2 cellular contexts compared by ENCODE assay signal in the genomic region with DNA sequence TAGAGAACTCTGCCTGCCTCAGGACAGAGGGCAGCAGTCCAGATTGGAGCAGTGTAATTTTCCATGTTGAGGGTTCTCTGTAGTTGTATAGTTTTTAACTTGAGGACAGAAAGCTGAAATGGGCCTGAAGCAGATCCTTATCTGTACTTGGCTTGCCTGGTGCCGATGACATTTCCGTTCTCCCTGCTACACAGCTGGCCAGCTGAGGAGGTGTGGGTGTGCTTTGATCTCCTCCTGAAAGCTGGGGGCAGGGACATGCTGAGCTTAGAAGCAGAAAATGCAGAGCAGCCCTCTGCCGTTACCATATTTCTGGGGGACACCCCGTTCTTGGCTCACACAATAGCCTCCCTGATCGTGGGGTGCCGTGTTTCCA.
TF ChIP-seq lines count a peak whose summit lies in the region.

No MANE protein-coding gene starts in this region.

TF ChIP-seq in SK-N-SH, 30 proteins besides CTCF, POLR2A, EP300 and RAD21 (continued from another document):
- TF ChIP-seq RCOR1 (IDR thresholded peaks at IDR 0.05; ENCODE audit: low read length): 0 out of 2 replicates have a peak, but pooled peaks have one; percentile 9

TF ChIP-seq in SK-N-SH treated with all-trans-retinoic acid at 6 μM for 48 hours, 23 proteins besides CTCF, POLR2A, EP300 and RAD21 (continued from another document):
- TF ChIP-seq, protein P1, sequence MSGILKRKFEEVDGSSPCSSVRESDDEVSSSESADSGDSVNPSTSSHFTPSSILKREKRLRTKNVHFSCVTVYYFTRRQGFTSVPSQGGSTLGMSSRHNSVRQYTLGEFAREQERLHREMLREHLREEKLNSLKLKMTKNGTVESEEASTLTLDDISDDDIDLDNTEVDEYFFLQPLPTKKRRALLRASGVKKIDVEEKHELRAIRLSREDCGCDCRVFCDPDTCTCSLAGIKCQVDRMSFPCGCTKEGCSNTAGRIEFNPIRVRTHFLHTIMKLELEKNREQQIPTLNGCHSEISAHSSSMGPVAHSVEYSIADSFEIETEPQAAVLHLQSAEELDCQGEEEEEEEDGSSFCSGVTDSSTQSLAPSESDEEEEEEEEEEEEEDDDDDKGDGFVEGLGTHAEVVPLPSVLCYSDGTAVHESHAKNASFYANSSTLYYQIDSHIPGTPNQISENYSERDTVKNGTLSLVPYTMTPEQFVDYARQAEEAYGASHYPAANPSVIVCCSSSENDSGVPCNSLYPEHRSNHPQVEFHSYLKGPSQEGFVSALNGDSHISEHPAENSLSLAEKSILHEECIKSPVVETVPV (CRISPR knock-in tag; IDR thresholded peaks at IDR 0.05): no peak
- TF ChIP-seq CSDC2 (CRISPR knock-in tag; IDR thresholded peaks at IDR 0.05) (no peak), BACH2 (CRISPR knock-in tag; IDR thresholded peaks at IDR 0.05; ENCODE audit: borderline replicate concordance) (no peak), PPARA (CRISPR knock-in tag; IDR thresholded peaks at IDR 0.05; ENCODE audit: borderline replicate concordance) (no peak), SNAI2 (CRISPR knock-in tag; IDR thresholded peaks at IDR 0.05) (no peak), ZNF70 (CRISPR knock-in tag; IDR thresholded peaks at IDR 0.05) (no peak), ZNF8 (CRISPR knock-in tag; IDR thresholded peaks at IDR 0.05) (no peak), ARNTL (CRISPR knock-in tag; IDR thresholded peaks at IDR 0.05; ENCODE audit: borderline replicate concordance, low read depth) (no peak), OSR1 (CRISPR knock-in tag; IDR thresholded peaks at IDR 0.05) (no peak), ZFP30 (CRISPR knock-in tag; IDR thresholded peaks at IDR 0.05) (no peak)
- TF ChIP-seq, protein P2, sequence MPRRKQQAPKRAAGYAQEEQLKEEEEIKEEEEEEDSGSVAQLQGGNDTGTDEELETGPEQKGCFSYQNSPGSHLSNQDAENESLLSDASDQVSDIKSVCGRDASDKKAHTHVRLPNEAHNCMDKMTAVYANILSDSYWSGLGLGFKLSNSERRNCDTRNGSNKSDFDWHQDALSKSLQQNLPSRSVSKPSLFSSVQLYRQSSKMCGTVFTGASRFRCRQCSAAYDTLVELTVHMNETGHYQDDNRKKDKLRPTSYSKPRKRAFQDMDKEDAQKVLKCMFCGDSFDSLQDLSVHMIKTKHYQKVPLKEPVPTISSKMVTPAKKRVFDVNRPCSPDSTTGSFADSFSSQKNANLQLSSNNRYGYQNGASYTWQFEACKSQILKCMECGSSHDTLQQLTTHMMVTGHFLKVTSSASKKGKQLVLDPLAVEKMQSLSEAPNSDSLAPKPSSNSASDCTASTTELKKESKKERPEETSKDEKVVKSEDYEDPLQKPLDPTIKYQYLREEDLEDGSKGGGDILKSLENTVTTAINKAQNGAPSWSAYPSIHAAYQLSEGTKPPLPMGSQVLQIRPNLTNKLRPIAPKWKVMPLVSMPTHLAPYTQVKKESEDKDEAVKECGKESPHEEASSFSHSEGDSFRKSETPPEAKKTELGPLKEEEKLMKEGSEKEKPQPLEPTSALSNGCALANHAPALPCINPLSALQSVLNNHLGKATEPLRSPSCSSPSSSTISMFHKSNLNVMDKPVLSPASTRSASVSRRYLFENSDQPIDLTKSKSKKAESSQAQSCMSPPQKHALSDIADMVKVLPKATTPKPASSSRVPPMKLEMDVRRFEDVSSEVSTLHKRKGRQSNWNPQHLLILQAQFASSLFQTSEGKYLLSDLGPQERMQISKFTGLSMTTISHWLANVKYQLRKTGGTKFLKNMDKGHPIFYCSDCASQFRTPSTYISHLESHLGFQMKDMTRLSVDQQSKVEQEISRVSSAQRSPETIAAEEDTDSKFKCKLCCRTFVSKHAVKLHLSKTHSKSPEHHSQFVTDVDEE (CRISPR knock-in tag; IDR thresholded peaks at IDR 0.05): no peak
- TF ChIP-seq, protein P3, sequence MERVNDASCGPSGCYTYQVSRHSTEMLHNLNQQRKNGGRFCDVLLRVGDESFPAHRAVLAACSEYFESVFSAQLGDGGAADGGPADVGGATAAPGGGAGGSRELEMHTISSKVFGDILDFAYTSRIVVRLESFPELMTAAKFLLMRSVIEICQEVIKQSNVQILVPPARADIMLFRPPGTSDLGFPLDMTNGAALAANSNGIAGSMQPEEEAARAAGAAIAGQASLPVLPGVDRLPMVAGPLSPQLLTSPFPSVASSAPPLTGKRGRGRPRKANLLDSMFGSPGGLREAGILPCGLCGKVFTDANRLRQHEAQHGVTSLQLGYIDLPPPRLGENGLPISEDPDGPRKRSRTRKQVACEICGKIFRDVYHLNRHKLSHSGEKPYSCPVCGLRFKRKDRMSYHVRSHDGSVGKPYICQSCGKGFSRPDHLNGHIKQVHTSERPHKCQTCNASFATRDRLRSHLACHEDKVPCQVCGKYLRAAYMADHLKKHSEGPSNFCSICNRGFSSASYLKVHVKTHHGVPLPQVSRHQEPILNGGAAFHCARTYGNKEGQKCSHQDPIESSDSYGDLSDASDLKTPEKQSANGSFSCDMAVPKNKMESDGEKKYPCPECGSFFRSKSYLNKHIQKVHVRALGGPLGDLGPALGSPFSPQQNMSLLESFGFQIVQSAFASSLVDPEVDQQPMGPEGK (CRISPR knock-in tag; IDR thresholded peaks at IDR 0.05; ENCODE audit: borderline replicate concordance): no peak
- TF ChIP-seq, protein P4, sequence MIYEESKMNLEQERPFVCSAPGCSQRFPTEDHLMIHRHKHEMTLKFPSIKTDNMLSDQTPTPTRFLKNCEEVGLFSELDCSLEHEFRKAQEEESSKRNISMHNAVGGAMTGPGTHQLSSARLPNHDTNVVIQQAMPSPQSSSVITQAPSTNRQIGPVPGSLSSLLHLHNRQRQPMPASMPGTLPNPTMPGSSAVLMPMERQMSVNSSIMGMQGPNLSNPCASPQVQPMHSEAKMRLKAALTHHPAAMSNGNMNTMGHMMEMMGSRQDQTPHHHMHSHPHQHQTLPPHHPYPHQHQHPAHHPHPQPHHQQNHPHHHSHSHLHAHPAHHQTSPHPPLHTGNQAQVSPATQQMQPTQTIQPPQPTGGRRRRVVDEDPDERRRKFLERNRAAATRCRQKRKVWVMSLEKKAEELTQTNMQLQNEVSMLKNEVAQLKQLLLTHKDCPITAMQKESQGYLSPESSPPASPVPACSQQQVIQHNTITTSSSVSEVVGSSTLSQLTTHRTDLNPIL (CRISPR knock-in tag; IDR thresholded peaks at IDR 0.05; ENCODE audit: low read depth): no peak
- TF ChIP-seq, protein P5, sequence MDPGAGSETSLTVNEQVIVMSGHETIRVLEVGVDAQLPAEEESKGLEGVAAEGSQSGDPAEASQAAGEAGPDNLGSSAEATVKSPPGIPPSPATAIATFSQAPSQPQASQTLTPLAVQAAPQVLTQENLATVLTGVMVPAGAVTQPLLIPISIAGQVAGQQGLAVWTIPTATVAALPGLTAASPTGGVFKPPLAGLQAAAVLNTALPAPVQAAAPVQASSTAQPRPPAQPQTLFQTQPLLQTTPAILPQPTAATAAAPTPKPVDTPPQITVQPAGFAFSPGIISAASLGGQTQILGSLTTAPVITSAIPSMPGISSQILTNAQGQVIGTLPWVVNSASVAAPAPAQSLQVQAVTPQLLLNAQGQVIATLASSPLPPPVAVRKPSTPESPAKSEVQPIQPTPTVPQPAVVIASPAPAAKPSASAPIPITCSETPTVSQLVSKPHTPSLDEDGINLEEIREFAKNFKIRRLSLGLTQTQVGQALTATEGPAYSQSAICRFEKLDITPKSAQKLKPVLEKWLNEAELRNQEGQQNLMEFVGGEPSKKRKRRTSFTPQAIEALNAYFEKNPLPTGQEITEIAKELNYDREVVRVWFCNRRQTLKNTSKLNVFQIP (CRISPR knock-in tag; IDR thresholded peaks at IDR 0.05; ENCODE audit: borderline replicate concordance, low read depth): no peak
